In the genomic region with DNA sequence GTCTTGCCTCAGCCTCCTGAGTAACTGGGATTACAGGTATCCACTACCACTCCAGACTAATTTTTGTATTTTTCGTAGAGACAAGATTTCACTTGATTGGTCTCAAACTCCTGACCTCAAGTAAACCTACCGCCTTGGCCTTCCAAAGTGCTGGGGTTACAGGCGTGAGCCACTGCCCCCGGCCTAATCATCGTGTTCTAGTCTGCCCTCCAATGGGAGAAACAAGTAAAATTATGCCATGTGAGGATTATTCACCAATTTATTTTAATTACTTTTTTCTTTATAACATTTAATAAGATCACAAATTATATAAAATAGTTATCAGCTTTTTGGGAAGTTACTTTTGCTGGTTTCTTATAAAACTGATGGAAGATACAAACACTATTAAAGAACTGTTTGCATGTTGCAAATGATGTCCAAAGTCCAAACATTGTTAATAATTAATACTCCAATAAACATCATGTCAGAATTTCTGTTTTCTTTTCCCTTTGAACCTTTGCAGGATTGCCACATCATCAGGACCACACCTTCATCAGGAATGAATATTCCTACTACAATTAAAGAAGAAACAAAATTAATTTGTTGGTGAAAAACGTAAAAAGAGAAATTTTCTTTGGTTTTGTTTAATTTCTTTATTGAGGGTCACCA, we compare ENCODE assay signal across 1 cellular context.
A peak's percentile ranks its signal among the peaks of the same experiment; 100 is the strongest.
TF ChIP-seq lines count a peak whose summit lies in the region.

No MANE protein-coding gene starts in this region.

TF ChIP-seq in HepG2, 621 proteins besides CTCF, POLR2A, EP300 and RAD21 (continued from another document):
- TF ChIP-seq, protein P1, sequence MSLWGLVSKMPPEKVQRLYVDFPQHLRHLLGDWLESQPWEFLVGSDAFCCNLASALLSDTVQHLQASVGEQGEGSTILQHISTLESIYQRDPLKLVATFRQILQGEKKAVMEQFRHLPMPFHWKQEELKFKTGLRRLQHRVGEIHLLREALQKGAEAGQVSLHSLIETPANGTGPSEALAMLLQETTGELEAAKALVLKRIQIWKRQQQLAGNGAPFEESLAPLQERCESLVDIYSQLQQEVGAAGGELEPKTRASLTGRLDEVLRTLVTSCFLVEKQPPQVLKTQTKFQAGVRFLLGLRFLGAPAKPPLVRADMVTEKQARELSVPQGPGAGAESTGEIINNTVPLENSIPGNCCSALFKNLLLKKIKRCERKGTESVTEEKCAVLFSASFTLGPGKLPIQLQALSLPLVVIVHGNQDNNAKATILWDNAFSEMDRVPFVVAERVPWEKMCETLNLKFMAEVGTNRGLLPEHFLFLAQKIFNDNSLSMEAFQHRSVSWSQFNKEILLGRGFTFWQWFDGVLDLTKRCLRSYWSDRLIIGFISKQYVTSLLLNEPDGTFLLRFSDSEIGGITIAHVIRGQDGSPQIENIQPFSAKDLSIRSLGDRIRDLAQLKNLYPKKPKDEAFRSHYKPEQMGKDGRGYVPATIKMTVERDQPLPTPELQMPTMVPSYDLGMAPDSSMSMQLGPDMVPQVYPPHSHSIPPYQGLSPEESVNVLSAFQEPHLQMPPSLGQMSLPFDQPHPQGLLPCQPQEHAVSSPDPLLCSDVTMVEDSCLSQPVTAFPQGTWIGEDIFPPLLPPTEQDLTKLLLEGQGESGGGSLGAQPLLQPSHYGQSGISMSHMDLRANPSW (CRISPR knock-in tag; IDR thresholded peaks at IDR 0.05; ENCODE audit: borderline replicate concordance), result no peak
- TF ChIP-seq POGZ (CRISPR knock-in tag; IDR thresholded peaks at IDR 0.05), result peak; percentile 44
- TF ChIP-seq FOXK2 (IDR thresholded peaks at IDR 0.05), result no peak
- TF ChIP-seq PHF5A (CRISPR knock-in tag; IDR thresholded peaks at IDR 0.05; ENCODE audit: low read depth, unreplicated experiment), result no peak
- no peak for TF ChIP-seq TAF1 (CRISPR knock-in tag; IDR thresholded peaks at IDR 0.05)
- TF ChIP-seq, protein P2, sequence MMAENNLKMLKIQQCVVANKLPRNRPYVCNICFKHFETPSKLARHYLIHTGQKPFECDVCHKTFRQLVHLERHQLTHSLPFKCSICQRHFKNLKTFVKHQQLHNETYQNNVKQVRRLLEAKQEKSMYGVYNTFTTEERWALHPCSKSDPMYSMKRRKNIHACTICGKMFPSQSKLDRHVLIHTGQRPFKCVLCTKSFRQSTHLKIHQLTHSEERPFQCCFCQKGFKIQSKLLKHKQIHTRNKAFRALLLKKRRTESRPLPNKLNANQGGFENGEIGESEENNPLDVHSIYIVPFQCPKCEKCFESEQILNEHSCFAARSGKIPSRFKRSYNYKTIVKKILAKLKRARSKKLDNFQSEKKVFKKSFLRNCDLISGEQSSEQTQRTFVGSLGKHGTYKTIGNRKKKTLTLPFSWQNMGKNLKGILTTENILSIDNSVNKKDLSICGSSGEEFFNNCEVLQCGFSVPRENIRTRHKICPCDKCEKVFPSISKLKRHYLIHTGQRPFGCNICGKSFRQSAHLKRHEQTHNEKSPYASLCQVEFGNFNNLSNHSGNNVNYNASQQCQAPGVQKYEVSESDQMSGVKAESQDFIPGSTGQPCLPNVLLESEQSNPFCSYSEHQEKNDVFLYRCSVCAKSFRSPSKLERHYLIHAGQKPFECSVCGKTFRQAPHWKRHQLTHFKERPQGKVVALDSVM (CRISPR knock-in tag; IDR thresholded peaks at IDR 0.05), result no peak
- TF ChIP-seq, protein P3, sequence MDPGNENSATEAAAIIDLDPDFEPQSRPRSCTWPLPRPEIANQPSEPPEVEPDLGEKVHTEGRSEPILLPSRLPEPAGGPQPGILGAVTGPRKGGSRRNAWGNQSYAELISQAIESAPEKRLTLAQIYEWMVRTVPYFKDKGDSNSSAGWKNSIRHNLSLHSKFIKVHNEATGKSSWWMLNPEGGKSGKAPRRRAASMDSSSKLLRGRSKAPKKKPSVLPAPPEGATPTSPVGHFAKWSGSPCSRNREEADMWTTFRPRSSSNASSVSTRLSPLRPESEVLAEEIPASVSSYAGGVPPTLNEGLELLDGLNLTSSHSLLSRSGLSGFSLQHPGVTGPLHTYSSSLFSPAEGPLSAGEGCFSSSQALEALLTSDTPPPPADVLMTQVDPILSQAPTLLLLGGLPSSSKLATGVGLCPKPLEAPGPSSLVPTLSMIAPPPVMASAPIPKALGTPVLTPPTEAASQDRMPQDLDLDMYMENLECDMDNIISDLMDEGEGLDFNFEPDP (CRISPR knock-in tag; conservative IDR thresholded peaks at IDR 0.05), result no peak
- no peak for TF ChIP-seq ZFP36L1 (CRISPR knock-in tag; IDR thresholded peaks at IDR 0.05)
- no peak for TF ChIP-seq ARNTL (CRISPR knock-in tag; IDR thresholded peaks at IDR 0.05)
- TF ChIP-seq, protein P4, sequence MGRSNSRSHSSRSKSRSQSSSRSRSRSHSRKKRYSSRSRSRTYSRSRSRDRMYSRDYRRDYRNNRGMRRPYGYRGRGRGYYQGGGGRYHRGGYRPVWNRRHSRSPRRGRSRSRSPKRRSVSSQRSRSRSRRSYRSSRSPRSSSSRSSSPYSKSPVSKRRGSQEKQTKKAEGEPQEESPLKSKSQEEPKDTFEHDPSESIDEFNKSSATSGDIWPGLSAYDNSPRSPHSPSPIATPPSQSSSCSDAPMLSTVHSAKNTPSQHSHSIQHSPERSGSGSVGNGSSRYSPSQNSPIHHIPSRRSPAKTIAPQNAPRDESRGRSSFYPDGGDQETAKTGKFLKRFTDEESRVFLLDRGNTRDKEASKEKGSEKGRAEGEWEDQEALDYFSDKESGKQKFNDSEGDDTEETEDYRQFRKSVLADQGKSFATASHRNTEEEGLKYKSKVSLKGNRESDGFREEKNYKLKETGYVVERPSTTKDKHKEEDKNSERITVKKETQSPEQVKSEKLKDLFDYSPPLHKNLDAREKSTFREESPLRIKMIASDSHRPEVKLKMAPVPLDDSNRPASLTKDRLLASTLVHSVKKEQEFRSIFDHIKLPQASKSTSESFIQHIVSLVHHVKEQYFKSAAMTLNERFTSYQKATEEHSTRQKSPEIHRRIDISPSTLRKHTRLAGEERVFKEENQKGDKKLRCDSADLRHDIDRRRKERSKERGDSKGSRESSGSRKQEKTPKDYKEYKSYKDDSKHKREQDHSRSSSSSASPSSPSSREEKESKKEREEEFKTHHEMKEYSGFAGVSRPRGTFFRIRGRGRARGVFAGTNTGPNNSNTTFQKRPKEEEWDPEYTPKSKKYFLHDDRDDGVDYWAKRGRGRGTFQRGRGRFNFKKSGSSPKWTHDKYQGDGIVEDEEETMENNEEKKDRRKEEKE (IDR thresholded peaks at IDR 0.05), result no peak
- TF ChIP-seq, protein P5, sequence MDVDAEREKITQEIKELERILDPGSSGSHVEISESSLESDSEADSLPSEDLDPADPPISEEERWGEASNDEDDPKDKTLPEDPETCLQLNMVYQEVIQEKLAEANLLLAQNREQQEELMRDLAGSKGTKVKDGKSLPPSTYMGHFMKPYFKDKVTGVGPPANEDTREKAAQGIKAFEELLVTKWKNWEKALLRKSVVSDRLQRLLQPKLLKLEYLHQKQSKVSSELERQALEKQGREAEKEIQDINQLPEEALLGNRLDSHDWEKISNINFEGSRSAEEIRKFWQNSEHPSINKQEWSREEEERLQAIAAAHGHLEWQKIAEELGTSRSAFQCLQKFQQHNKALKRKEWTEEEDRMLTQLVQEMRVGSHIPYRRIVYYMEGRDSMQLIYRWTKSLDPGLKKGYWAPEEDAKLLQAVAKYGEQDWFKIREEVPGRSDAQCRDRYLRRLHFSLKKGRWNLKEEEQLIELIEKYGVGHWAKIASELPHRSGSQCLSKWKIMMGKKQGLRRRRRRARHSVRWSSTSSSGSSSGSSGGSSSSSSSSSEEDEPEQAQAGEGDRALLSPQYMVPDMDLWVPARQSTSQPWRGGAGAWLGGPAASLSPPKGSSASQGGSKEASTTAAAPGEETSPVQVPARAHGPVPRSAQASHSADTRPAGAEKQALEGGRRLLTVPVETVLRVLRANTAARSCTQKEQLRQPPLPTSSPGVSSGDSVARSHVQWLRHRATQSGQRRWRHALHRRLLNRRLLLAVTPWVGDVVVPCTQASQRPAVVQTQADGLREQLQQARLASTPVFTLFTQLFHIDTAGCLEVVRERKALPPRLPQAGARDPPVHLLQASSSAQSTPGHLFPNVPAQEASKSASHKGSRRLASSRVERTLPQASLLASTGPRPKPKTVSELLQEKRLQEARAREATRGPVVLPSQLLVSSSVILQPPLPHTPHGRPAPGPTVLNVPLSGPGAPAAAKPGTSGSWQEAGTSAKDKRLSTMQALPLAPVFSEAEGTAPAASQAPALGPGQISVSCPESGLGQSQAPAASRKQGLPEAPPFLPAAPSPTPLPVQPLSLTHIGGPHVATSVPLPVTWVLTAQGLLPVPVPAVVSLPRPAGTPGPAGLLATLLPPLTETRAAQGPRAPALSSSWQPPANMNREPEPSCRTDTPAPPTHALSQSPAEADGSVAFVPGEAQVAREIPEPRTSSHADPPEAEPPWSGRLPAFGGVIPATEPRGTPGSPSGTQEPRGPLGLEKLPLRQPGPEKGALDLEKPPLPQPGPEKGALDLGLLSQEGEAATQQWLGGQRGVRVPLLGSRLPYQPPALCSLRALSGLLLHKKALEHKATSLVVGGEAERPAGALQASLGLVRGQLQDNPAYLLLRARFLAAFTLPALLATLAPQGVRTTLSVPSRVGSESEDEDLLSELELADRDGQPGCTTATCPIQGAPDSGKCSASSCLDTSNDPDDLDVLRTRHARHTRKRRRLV (CRISPR knock-in tag; IDR thresholded peaks at IDR 0.05), result no peak
- no peak for TF ChIP-seq ZNF768 (CRISPR knock-in tag; IDR thresholded peaks at IDR 0.05)
- no peak for TF ChIP-seq ZNF644 (CRISPR knock-in tag; IDR thresholded peaks at IDR 0.05; ENCODE audit: low read depth)
- TF ChIP-seq CEBPB (IDR thresholded peaks at IDR 0.05; ENCODE audit: borderline replicate concordance, low read depth, low read length), result peak; percentile 71
- TF ChIP-seq ZNF383 (CRISPR knock-in tag; IDR thresholded peaks at IDR 0.05; ENCODE audit: borderline replicate concordance), result no peak
- no peak for TF ChIP-seq SIX1 (CRISPR knock-in tag; IDR thresholded peaks at IDR 0.05; ENCODE audit: borderline replicate concordance)
- peak; percentile 59 for TF ChIP-seq CREM (IDR thresholded peaks at IDR 0.05)
- TF ChIP-seq CREM (CRISPR knock-in tag; IDR thresholded peaks at IDR 0.05), result no peak
- peak; percentile 60; the same call in 1 of the 2 replicates for TF ChIP-seq TCF7 (IDR thresholded peaks at IDR 0.05; ENCODE audit: low read depth)
- TF ChIP-seq ZBTB7B (CRISPR knock-in tag; IDR thresholded peaks at IDR 0.05), result no peak
- no peak for TF ChIP-seq ZNF432 (CRISPR knock-in tag; IDR thresholded peaks at IDR 0.05; ENCODE audit: borderline replicate concordance)
- no peak for TF ChIP-seq ATF4 (CRISPR knock-in tag; IDR thresholded peaks at IDR 0.05)
- peak; percentile 88 for TF ChIP-seq NCOA2 (CRISPR knock-in tag; IDR thresholded peaks at IDR 0.05)
- TF ChIP-seq KDM2A (CRISPR knock-in tag; IDR thresholded peaks at IDR 0.05; ENCODE audit: borderline replicate concordance, low read depth), result no peak
- no peak for TF ChIP-seq JARID2 (CRISPR knock-in tag; IDR thresholded peaks at IDR 0.05; ENCODE audit: insufficient replicate concordance)
- TF ChIP-seq TEAD3 (CRISPR knock-in tag; optimal IDR thresholded peaks at IDR 0.05; ENCODE audit: borderline replicate concordance), result no peak
- TF ChIP-seq BCL6 (CRISPR knock-in tag; IDR thresholded peaks at IDR 0.05), result 0 out of 2 replicates have a peak, but pooled peaks have one; percentile 11
- no peak for TF ChIP-seq TBX2 (CRISPR knock-in tag; IDR thresholded peaks at IDR 0.05; ENCODE audit: borderline replicate concordance)
- TF ChIP-seq IRF2 (CRISPR knock-in tag; IDR thresholded peaks at IDR 0.05), result no peak
- no peak for TF ChIP-seq ZKSCAN5 (CRISPR knock-in tag; IDR thresholded peaks at IDR 0.05)
- no peak; the same call in 1 of the 2 replicates for TF ChIP-seq ZFY (CRISPR knock-in tag; IDR thresholded peaks at IDR 0.05)
- no peak for TF ChIP-seq ZNF451 (CRISPR knock-in tag; IDR thresholded peaks at IDR 0.05)
- no peak for TF ChIP-seq HOXA7 (CRISPR knock-in tag; IDR thresholded peaks at IDR 0.05)
- TF ChIP-seq PHB2 (IDR thresholded peaks at IDR 0.05; ENCODE audit: partially characterized antibody), result no peak
- no peak for TF ChIP-seq SMYD3 (CRISPR knock-in tag; IDR thresholded peaks at IDR 0.05)
- TF ChIP-seq ADNP (CRISPR knock-in tag; IDR thresholded peaks at IDR 0.05), result no peak
- no peak for TF ChIP-seq SMARCE1 (IDR thresholded peaks at IDR 0.05; ENCODE audit: borderline replicate concordance)
- no peak for TF ChIP-seq HDAC6 (IDR thresholded peaks at IDR 0.05; ENCODE audit: low read depth, low read length)
- no peak for TF ChIP-seq E2F1 (CRISPR knock-in tag; IDR thresholded peaks at IDR 0.05)
- TF ChIP-seq, protein P6, sequence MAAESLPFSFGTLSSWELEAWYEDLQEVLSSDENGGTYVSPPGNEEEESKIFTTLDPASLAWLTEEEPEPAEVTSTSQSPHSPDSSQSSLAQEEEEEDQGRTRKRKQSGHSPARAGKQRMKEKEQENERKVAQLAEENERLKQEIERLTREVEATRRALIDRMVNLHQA (CRISPR knock-in tag; IDR thresholded peaks at IDR 0.05), result no peak
- no peak for TF ChIP-seq ZNF567 (CRISPR knock-in tag; IDR thresholded peaks at IDR 0.05; ENCODE audit: borderline replicate concordance)
- no peak for TF ChIP-seq ZSCAN29 (CRISPR knock-in tag; conservative IDR thresholded peaks at IDR 0.05)
- peak; percentile 48; the same call in 1 of the 2 replicates for TF ChIP-seq NFKBIZ (CRISPR knock-in tag; IDR thresholded peaks at IDR 0.05)
- TF ChIP-seq BRD4 (CRISPR knock-in tag; IDR thresholded peaks at IDR 0.05), result no peak
- TF ChIP-seq JUN (CRISPR knock-in tag; IDR thresholded peaks at IDR 0.05), result no peak
- no peak for TF ChIP-seq TSC22D2 (CRISPR knock-in tag; IDR thresholded peaks at IDR 0.05; ENCODE audit: borderline replicate concordance)
- TF ChIP-seq CEBPG (CRISPR knock-in tag; IDR thresholded peaks at IDR 0.05), result peak; percentile 80
